Comparison of ENCODE assay signal across 8 cellular contexts in the genomic region with DNA sequence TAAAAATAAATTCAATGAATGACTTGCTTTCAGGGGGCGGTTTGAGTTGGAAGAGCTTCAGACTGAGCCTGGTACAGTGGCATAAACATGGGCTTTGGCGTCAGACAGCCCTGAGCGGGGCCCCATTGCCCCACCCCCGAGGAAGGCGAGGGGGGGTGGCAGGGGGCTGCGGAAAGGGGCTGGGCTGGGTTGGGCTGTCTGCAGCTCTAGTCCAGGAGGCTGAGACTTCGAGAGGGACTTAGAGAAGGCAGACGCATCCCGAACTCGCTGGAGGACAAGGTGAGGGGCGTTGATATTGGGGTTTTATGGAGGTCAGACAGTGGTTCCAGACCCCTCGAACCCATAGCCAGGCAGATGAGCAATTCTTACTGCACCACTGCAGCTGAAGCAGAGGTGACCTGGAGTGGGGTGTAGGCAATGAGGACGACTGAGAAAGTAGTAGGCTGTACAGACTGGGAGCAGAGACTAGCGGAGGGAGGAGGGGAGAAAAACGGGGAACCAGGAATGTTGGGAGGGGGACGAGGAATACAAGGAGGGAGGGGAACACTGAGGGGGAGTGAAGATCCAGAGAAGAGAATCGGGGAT. TPM values are rescaled to one million over a fixed set of nuclear protein-coding genes. Genes with fewer than 3 reads are reported as not detected.
DNase-seq lines count a peak whose midpoint lies in the region; ATAC-seq and TF ChIP-seq lines count a peak whose summit lies in the region.

A gene with protein sequence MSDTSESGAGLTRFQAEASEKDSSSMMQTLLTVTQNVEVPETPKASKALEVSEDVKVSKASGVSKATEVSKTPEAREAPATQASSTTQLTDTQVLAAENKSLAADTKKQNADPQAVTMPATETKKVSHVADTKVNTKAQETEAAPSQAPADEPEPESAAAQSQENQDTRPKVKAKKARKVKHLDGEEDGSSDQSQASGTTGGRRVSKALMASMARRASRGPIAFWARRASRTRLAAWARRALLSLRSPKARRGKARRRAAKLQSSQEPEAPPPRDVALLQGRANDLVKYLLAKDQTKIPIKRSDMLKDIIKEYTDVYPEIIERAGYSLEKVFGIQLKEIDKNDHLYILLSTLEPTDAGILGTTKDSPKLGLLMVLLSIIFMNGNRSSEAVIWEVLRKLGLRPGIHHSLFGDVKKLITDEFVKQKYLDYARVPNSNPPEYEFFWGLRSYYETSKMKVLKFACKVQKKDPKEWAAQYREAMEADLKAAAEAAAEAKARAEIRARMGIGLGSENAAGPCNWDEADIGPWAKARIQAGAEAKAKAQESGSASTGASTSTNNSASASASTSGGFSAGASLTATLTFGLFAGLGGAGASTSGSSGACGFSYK (plus strand): TSS at position 222 of the 585 bp plus-strand sequence. CDS start 1,587 bp downstream, outside the sequence.

- H3K9me3 Mint-ChIP-seq in activated naive CD8-positive, alpha-beta T cell treated with anti-CD3 and anti-CD28 coated beads, Interleukin-2, amount 10 ng/mL, durations not matched to agents 7 days and 5 days = no peaks in the 10 kb centered on the region
- peaks cover 6% of the 10 kb centered on the region for H3K9me3 Mint-ChIP-seq in neural progenitor cell

- no peaks in the 10 kb centered on the region for H3K36me3 ChIP-seq in GM23248 (ENCODE audit: low read depth)
- H3K36me3 ChIP-seq in Peyer's patch = peaks cover 0 to 20% (median 0%) of the 10 kb centered on the region in 3 donors
- H3K36me3 ChIP-seq in neural progenitor cell = no peaks in the 10 kb centered on the region
- H3K36me3 ChIP-seq in urinary bladder (ENCODE audit: insufficient read depth) = no peaks in the 10 kb centered on the region

- no peak for TF ChIP-seq CTCF in Peyer's patch (IDR thresholded peaks at IDR 0.05)
- no peak for TF ChIP-seq CTCF in neural progenitor cell (IDR thresholded peaks at IDR 0.05)

- peak within 1 kb of the TSS; percentile 94 for H3K4me3 Mint-ChIP-seq in activated naive CD8-positive, alpha-beta T cell treated with anti-CD3 and anti-CD28 coated beads, Interleukin-2, amount 10 ng/mL, durations not matched to agents 7 days and 5 days
- peak within 1 kb of the TSS; percentile 99 for H3K4me3 Mint-ChIP-seq in neural progenitor cell

- ATAC-seq in activated naive CD8-positive, alpha-beta T cell treated with anti-CD3 and anti-CD28 coated beads, Interleukin-2, amount 10 ng/mL, durations not matched to agents 7 days and 5 days (ENCODE audit: low read depth) = peak; percentile 15
- no peak for ATAC-seq in HG02571 (IDR thresholded peaks at IDR 0.05; ENCODE audit: unreplicated experiment)

- no peaks in the 10 kb centered on the region for H3K9me2 ChIP-seq in GM23248 (ENCODE audit: insufficient read depth)

- H3K4me3 ChIP-seq in GM23248 (peak within 1 kb of the TSS; percentile 96), Peyer's patch (peak within 1 kb of the TSS; percentile 55 to 82 (median 62)), neural progenitor cell (peak within 1 kb of the TSS; percentile 74), urinary bladder (ENCODE audit: low read depth, low read length) (peak within 1 kb of the TSS; percentile 61)

- H3F3A ChIP-seq in GM23248 (ENCODE audit: insufficient read depth) (no peaks in the 10 kb centered on the region), neural progenitor cell (ENCODE audit: low read depth) (peaks cover 5% of the 10 kb centered on the region)

- H2AFZ ChIP-seq in GM23248 (peak within 1 kb of the TSS; percentile 91), neural progenitor cell (replicated peaks) (no peak within 1 kb of the TSS)

- TF ChIP-seq POLR2A in Peyer's patch (IDR thresholded peaks at IDR 0.05) = no peak

- 0 to 1% methylated on average over 4 to 12 of the region's 17 CpGs for WGBS in GM23248 (ENCODE audit: low coverage in 1 of 2, low lambda C conversion rate in 2 of 2, missing lambda C conversion rate in 2 of 2), 2 experiments
- WGBS in urinary bladder = 2% methylated on average over 17 of the region's 17 CpGs

- H3K79me2 ChIP-seq in GM23248 (ENCODE audit: insufficient read depth) = peaks cover 37% of the 10 kb centered on the region
- H3K79me2 ChIP-seq in neural progenitor cell (ENCODE audit: low read depth) = peaks cover 17% of the 10 kb centered on the region

- peaks cover 13% of the 10 kb centered on the region for H3K27me3 Mint-ChIP-seq in activated naive CD8-positive, alpha-beta T cell treated with anti-CD3 and anti-CD28 coated beads, Interleukin-2, amount 10 ng/mL, durations not matched to agents 7 days and 5 days
- peaks cover 8% of the 10 kb centered on the region for H3K27me3 Mint-ChIP-seq in neural progenitor cell (ENCODE audit: insufficient read depth, low read depth)

- H3K27ac Mint-ChIP-seq in activated naive CD8-positive, alpha-beta T cell treated with anti-CD3 and anti-CD28 coated beads, Interleukin-2, amount 10 ng/mL, durations not matched to agents 7 days and 5 days = peak within 1 kb of the TSS; percentile 95
- H3K27ac Mint-ChIP-seq in neural progenitor cell = peak within 1 kb of the TSS; percentile 97

- peaks cover 14% of the 10 kb centered on the region for H3K4me1 Mint-ChIP-seq in activated naive CD8-positive, alpha-beta T cell treated with anti-CD3 and anti-CD28 coated beads, Interleukin-2, amount 10 ng/mL, durations not matched to agents 7 days and 5 days
- peaks cover 5% of the 10 kb centered on the region for H3K4me1 Mint-ChIP-seq in neural progenitor cell

- no peaks in the 10 kb centered on the region for H3K27me3 ChIP-seq in GM23248 (replicated peaks; ENCODE audit: insufficient read depth)
- H3K27me3 ChIP-seq in Peyer's patch = no peaks in the 10 kb centered on the region
- H3K27me3 ChIP-seq in neural progenitor cell = no peaks in the 10 kb centered on the region

- peak; percentile 42 for DNase-seq in GM23248
- peak; percentile 21 to 64 (median 49) for DNase-seq in Peyer's patch
- DNase-seq in activated naive CD8-positive, alpha-beta T cell treated with anti-CD3 and anti-CD28 coated beads, Interleukin-2, amount 10 ng/mL, durations not matched to agents 7 days and 5 days = peak; percentile 37
- DNase-seq in globus pallidus (ENCODE audit: low spot score) = peak; percentile 46
- DNase-seq in neural progenitor cell (ENCODE audit: low spot score) = peak; percentile 56
- DNase-seq in COLO829 (ENCODE audit: low spot score) = no peak

- H4K20me1 ChIP-seq in GM23248 (ENCODE audit: insufficient read depth) = no peaks in the 10 kb centered on the region
- H4K20me1 ChIP-seq in neural progenitor cell (ENCODE audit: low read depth) = peaks cover 11% of the 10 kb centered on the region

- H3K27ac ChIP-seq in GM23248 = peak within 1 kb of the TSS; percentile 83
- H3K27ac ChIP-seq in Peyer's patch = peak within 1 kb of the TSS; percentile 78 to 84 (median 80)
- peak within 1 kb of the TSS; percentile 95 for H3K27ac ChIP-seq in neural progenitor cell
- H3K27ac ChIP-seq in urinary bladder (ENCODE audit: low read depth) = peak within 1 kb of the TSS; percentile 81

- H3K36me3 Mint-ChIP-seq in activated naive CD8-positive, alpha-beta T cell treated with anti-CD3 and anti-CD28 coated beads, Interleukin-2, amount 10 ng/mL, durations not matched to agents 7 days and 5 days = peaks cover 6% of the 10 kb centered on the region
- H3K36me3 Mint-ChIP-seq in neural progenitor cell = peaks cover 16% of the 10 kb centered on the region

- POLR2A ChIA-PET in activated naive CD8-positive, alpha-beta T cell treated with anti-CD3 and anti-CD28 coated beads, Interleukin-2, amount 10 ng/mL, durations not matched to agents 7 days and 5 days (lab: Charles Lee) = interaction anchor here (0.6 kb wide), 1 partner anchor 32 kb away, joined by 3 read pairs; no protein-coding TSS in a partner anchor

- H3K4me1 ChIP-seq in GM23248 (ENCODE audit: insufficient read depth) (peaks cover 5% of the 10 kb centered on the region; the same call in 1 of the 2 replicates), Peyer's patch (peaks cover 0 to 12% (median 0%) of the 10 kb centered on the region in 4 donors), neural progenitor cell (no peaks in the 10 kb centered on the region), urinary bladder (ENCODE audit: insufficient read depth) (no peaks in the 10 kb centered on the region)

- H3K9me3 ChIP-seq in GM23248 (ENCODE audit: low read depth) = no peaks in the 10 kb centered on the region
- H3K9me3 ChIP-seq in Peyer's patch = no peaks in the 10 kb centered on the region
- no peaks in the 10 kb centered on the region for H3K9me3 ChIP-seq in neural progenitor cell (ENCODE audit: low read depth)

- in situ Hi-C loops in GM23248 (cut with MboI) = no loop called here

- H3K4me2 ChIP-seq in GM23248 (ENCODE audit: unreplicated experiment) = peak within 1 kb of the TSS; percentile 71
- H3K4me2 ChIP-seq in neural progenitor cell = peak within 1 kb of the TSS; percentile 72

- H3K9ac ChIP-seq in GM23248 (peak within 1 kb of the TSS; percentile 98), neural progenitor cell (peak within 1 kb of the TSS; percentile 16)

RNA-seq across cellular contexts. Expression of the gene that starts here (rescaled TPM):
- total RNA-seq in GM23248 (2014; rRNA removed; shearing (Covaris generic)) = 251 and 253 TPM in 2 replicates
- 274 and 285 TPM in 2 replicates for polyA plus RNA-seq in GM23248 (2016; fragmentation: Nextera tagmentation; extraction: Ambion mirVana)
- 10 to 100 TPM; 42.1 to 65.9 (median 53.2) TPM for total RNA-seq in Peyer's patch
- 10 to 100 TPM; 76.6 to 77.3 TPM for total RNA-seq in activated naive CD8-positive, alpha-beta T cell treated with anti-CD3 and anti-CD28 coated beads, Interleukin-2, amount 10 ng/mL, durations not matched to agents 7 days and 5 days
- total RNA-seq in neural progenitor cell (ENCODE audit: low replicate concordance) = 255 and 299 TPM in 2 replicates
- total RNA-seq in urinary bladder = 339 TPM
- 180 TPM for polyA plus RNA-seq in urinary bladder
